In the genomic region with DNA sequence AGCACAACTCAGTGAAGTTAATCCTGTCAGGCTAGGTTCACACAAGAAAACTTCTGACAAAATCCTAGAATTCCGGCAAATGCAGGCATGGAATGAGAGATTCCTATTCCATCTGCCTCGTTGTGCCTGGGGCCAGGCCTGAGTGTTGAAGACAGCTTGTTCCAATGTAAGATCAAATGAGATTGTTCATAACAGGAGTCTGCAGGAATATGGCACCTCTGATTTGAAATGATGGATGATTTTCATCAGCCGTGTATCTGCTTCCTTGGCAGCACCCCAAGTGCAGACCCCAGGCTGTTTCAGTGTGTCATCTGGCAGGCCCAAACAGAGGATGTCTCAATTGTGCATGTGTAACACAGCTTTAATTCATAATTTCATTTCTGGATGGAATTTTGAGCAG, we compare ENCODE assay signal across 1 cellular context.
TF ChIP-seq lines count a peak whose summit lies in the region.

No MANE protein-coding gene starts in this region.

TF ChIP-seq in H1, 55 proteins besides CTCF, POLR2A, EP300 and RAD21:
- TF ChIP-seq CTBP2 (IDR thresholded peaks at IDR 0.05; ENCODE audit: borderline replicate concordance, insufficient read depth, insufficient read length, low read length) (no peak), JUN (IDR thresholded peaks at IDR 0.05; ENCODE audit: low read depth, low read length) (no peak), PHF8 (conservative IDR thresholded peaks at IDR 0.05; ENCODE audit: low read depth, low read length) (no peak), TBP (IDR thresholded peaks at IDR 0.05; ENCODE audit: low read depth, low read length) (no peak), CREB1 (IDR thresholded peaks at IDR 0.05) (no peak), JUND (IDR thresholded peaks at IDR 0.05; ENCODE audit: low read length) (no peak), KDM4A (IDR thresholded peaks at IDR 0.05; ENCODE audit: low read depth, low read length, severe bottlenecking) (no peak), SUZ12 (IDR thresholded peaks at IDR 0.05; ENCODE audit: low read length) (no peak)
